In genomic region chr20:20211274-20211987, GRCh38 we compare ENCODE assay signal across 1 cellular context.
TF ChIP-seq lines count a peak whose summit lies in the region.

No MANE protein-coding gene starts in this region.

TF ChIP-seq in HEK293, 187 proteins besides CTCF, POLR2A, EP300 and RAD21 (continued from another document and continues in another):
- TF ChIP-seq ZNF639 (tag by site-specific recombination; IDR thresholded peaks at IDR 0.05) (peak; percentile 89), ZBTB48 (tag by site-specific recombination; IDR thresholded peaks at IDR 0.05) (no peak), ELK4 (IDR thresholded peaks at IDR 0.05; ENCODE audit: borderline replicate concordance, low read depth, low read length) (no peak), ZNF169 (tag by site-specific recombination; IDR thresholded peaks at IDR 0.05) (no peak), RBAK (tag by site-specific recombination; IDR thresholded peaks at IDR 0.05) (no peak), ZBTB44 (tag by site-specific recombination; IDR thresholded peaks at IDR 0.05) (peak; percentile 75), MEIS1 (CRISPR knock-in tag; IDR thresholded peaks at IDR 0.05; ENCODE audit: borderline replicate concordance) (no peak), ZNF791 (tag by site-specific recombination; IDR thresholded peaks at IDR 0.05) (no peak), ZNF146 (tag by site-specific recombination; IDR thresholded peaks at IDR 0.05) (peak; percentile 53), ZBTB7A (tag by site-specific recombination; IDR thresholded peaks at IDR 0.05; ENCODE audit: low read depth) (no peak), FEZF1 (tag by site-specific recombination; IDR thresholded peaks at IDR 0.05) (peak; percentile 100), ZNF510 (tag by site-specific recombination; IDR thresholded peaks at IDR 0.05; ENCODE audit: insufficient replicate concordance) (no peak), ZNF2 (tag by site-specific recombination; IDR thresholded peaks at IDR 0.05) (peak; percentile 42; the same call in 1 of the 2 replicates), EGR2 (tag by site-specific recombination; IDR thresholded peaks at IDR 0.05; ENCODE audit: low read depth) (no peak), ZXDB (tag by site-specific recombination; IDR thresholded peaks at IDR 0.05) (peak; percentile 83), ZNF580 (tag by site-specific recombination; IDR thresholded peaks at IDR 0.05) (peak; percentile 89), ZSCAN30 (tag by site-specific recombination; IDR thresholded peaks at IDR 0.05) (peak; percentile 86), ZNF239 (tag by site-specific recombination; IDR thresholded peaks at IDR 0.05) (no peak), SETDB1 (IDR thresholded peaks at IDR 0.05; ENCODE audit: insufficient read length, low read length) (peak; percentile 43), ZNF324 (tag by site-specific recombination; IDR thresholded peaks at IDR 0.05) (peak; percentile 75; the same call in 1 of the 2 replicates), KLF1 (tag by site-specific recombination; IDR thresholded peaks at IDR 0.05) (no peak), ZNF248 (tag by site-specific recombination; IDR thresholded peaks at IDR 0.05) (no peak), ZNF514 (tag by site-specific recombination; IDR thresholded peaks at IDR 0.05) (no peak), ZNF449 (tag by site-specific recombination; IDR thresholded peaks at IDR 0.05) (peak; percentile 43; the same call in 1 of the 2 replicates), TCF7L2 (IDR thresholded peaks at IDR 0.05; ENCODE audit: borderline replicate concordance, low read depth, low read length) (no peak), ZNF473 (tag by site-specific recombination; IDR thresholded peaks at IDR 0.05) (no peak), ZBTB21 (tag by site-specific recombination; IDR thresholded peaks at IDR 0.05) (0 out of 2 replicates have a peak, but pooled peaks have one; percentile 35), ZNF692 (tag by site-specific recombination; IDR thresholded peaks at IDR 0.05) (peak; percentile 97), ZNF174 (tag by site-specific recombination; IDR thresholded peaks at IDR 0.05) (no peak), ZBTB10 (tag by site-specific recombination; IDR thresholded peaks at IDR 0.05) (no peak), ZNF48 (tag by site-specific recombination; IDR thresholded peaks at IDR 0.05) (no peak), KLF17 (tag by site-specific recombination; IDR thresholded peaks at IDR 0.05) (peak; percentile 33; the same call in 1 of the 2 replicates), ZSCAN23 (tag by site-specific recombination; IDR thresholded peaks at IDR 0.05) (peak; percentile 81; the same call in 1 of the 2 replicates), ZNF114 (tag by site-specific recombination; IDR thresholded peaks at IDR 0.05) (no peak), ZNF707 (tag by site-specific recombination; IDR thresholded peaks at IDR 0.05) (no peak), AEBP2 (tag by site-specific recombination; IDR thresholded peaks at IDR 0.05; ENCODE audit: borderline replicate concordance) (no peak), ZNF544 (tag by site-specific recombination; IDR thresholded peaks at IDR 0.05) (no peak), ZNF548 (tag by site-specific recombination; IDR thresholded peaks at IDR 0.05) (no peak), IKZF3 (tag by site-specific recombination; IDR thresholded peaks at IDR 0.05) (peak; percentile 91), ZSCAN5A (tag by site-specific recombination; IDR thresholded peaks at IDR 0.05) (no peak), ZNF776 (tag by site-specific recombination; IDR thresholded peaks at IDR 0.05; ENCODE audit: borderline replicate concordance) (no peak), ZBTB26 (tag by site-specific recombination; optimal IDR thresholded peaks at IDR 0.05) (no peak), PBX3 (CRISPR knock-in tag; IDR thresholded peaks at IDR 0.05) (no peak), ZNF585B (tag by site-specific recombination; IDR thresholded peaks at IDR 0.05) (no peak), OSR2 (tag by site-specific recombination; IDR thresholded peaks at IDR 0.05) (peak; percentile 98), ZBTB20 (tag by site-specific recombination; IDR thresholded peaks at IDR 0.05) (no peak), ZNF645 (tag by site-specific recombination; IDR thresholded peaks at IDR 0.05) (0 out of 2 replicates have a peak, but pooled peaks have one; percentile 46)
